ENCODE assay signal across 28 cellular contexts in genomic region chr11:96081561-96081960, GRCh38.
"Had no signal": no experiment of that assay in that cellular context is flagged by ENCODE, and none has a peak within 500 bp of the region (broad histone marks: within the 10 kb centered on the region; RNA-seq: fewer than 3 reads in every experiment).

No MANE protein-coding gene starts in this region.

- H3K27me3 Mint-ChIP-seq: stimulated activated memory B cell treated with anti-CD40 and anti-IgM and Interleukin-4, amounts not matched to agents 10 μg/mL and 1 μg/mL and 100 μg/mL, for 72 hours; stimulated activated naive B cell treated with anti-CD40 and anti-IgM and Interleukin-4, amounts not matched to agents 10 μg/mL and 1 μg/mL and 100 μg/mL, for 72 hours; stimulated activated naive CD8-positive, alpha-beta T cell treated with anti-CD3 and anti-CD28 coated beads, Interleukin-15, amount 100 ng/mL, for 72 hours; stimulated activated naive CD8-positive, alpha-beta T cell treated with anti-CD3 and anti-CD28 coated beads, Interleukin-15, Interleukin-2, amounts not matched to agents 100 ng/mL and 50 ng/mL, for 24 hours; type B pancreatic cell had no signal

- H3K27ac Mint-ChIP-seq: stimulated activated effector memory CD8-positive, alpha-beta T cell treated with anti-CD3 and anti-CD28 coated beads, Interleukin-12 subunit alpha, Interleukin-12 subunit beta, amount 100 ng/mL, for 72 hours; stimulated activated memory B cell treated with anti-CD40 and anti-IgM and Interleukin-4, amounts not matched to agents 10 μg/mL and 1 μg/mL and 100 μg/mL, for 72 hours; stimulated activated naive B cell treated with anti-CD40 and anti-IgM and Interleukin-4, amounts not matched to agents 10 μg/mL and 1 μg/mL and 100 μg/mL, for 72 hours; stimulated activated naive CD8-positive, alpha-beta T cell treated with anti-CD3 and anti-CD28 coated beads, Interleukin-15, amount 100 ng/mL, for 72 hours; stimulated activated naive CD8-positive, alpha-beta T cell treated with anti-CD3 and anti-CD28 coated beads, Interleukin-15, Interleukin-2, amounts not matched to agents 100 ng/mL and 50 ng/mL, for 24 hours had no signal

- H3K36me3 Mint-ChIP-seq: stimulated activated effector memory CD8-positive, alpha-beta T cell treated with anti-CD3 and anti-CD28 coated beads, Interleukin-12 subunit alpha, Interleukin-12 subunit beta, amount 100 ng/mL, for 72 hours had no signal

- H3K27ac ChIP-seq: stomach, suprapubic skin, testis, thoracic aorta, thyroid gland, tibial artery, tibial nerve, transverse colon, upper lobe of left lung, upper lobe of right lung, uterus, vagina had no signal

- ATAC-seq: stimulated activated effector memory CD8-positive, alpha-beta T cell treated with anti-CD3 and anti-CD28 coated beads, Interleukin-12 subunit alpha, Interleukin-12 subunit beta, amount 100 ng/mL, for 72 hours; stimulated activated memory B cell treated with anti-CD40 and anti-IgM and Interleukin-4, amounts not matched to agents 10 μg/mL and 1 μg/mL and 100 μg/mL, for 72 hours; stimulated activated naive CD8-positive, alpha-beta T cell treated with anti-CD3 and anti-CD28 coated beads, Interleukin-15, amount 100 ng/mL, for 72 hours; stimulated activated naive CD8-positive, alpha-beta T cell treated with anti-CD3 and anti-CD28 coated beads, Interleukin-15, Interleukin-2, amounts not matched to agents 100 U/mL and 50 U/mL, for 24 hours; upper lobe of right lung had no signal

- FAIRE-seq: urothelium cell line had no signal

- H3K9me3 ChIP-seq: stomach, suprapubic skin, testis, thoracic aorta, thyroid gland, tibial artery, tibial nerve, transverse colon, upper lobe of left lung, upper lobe of right lung, uterus, vagina had no signal

- H3K4me3 Mint-ChIP-seq: stimulated activated effector memory CD8-positive, alpha-beta T cell treated with anti-CD3 and anti-CD28 coated beads, Interleukin-12 subunit alpha, Interleukin-12 subunit beta, amount 100 ng/mL, for 72 hours; stimulated activated memory B cell treated with anti-CD40 and anti-IgM and Interleukin-4, amounts not matched to agents 10 μg/mL and 1 μg/mL and 100 μg/mL, for 72 hours; stimulated activated naive B cell treated with anti-CD40 and anti-IgM and Interleukin-4, amounts not matched to agents 10 μg/mL and 1 μg/mL and 100 μg/mL, for 72 hours; stimulated activated naive CD8-positive, alpha-beta T cell treated with anti-CD3 and anti-CD28 coated beads, Interleukin-15, amount 100 ng/mL, for 72 hours; stimulated activated naive CD8-positive, alpha-beta T cell treated with anti-CD3 and anti-CD28 coated beads, Interleukin-15, Interleukin-2, amounts not matched to agents 100 ng/mL and 50 ng/mL, for 24 hours; type B pancreatic cell had no signal

- H3K36me3 ChIP-seq: stomach, suprapubic skin, thoracic aorta, thyroid gland, tibial artery, tibial nerve, transverse colon, upper lobe of left lung, upper lobe of right lung, uterus, vagina had no signal

- H3K4me3 ChIP-seq: stomach, suprapubic skin, testis, thoracic aorta, thyroid gland, tibial artery, tibial nerve, transverse colon, upper lobe of left lung, upper lobe of right lung, uterus, vagina had no signal

- H3K27me3 ChIP-seq: stomach, suprapubic skin, testis, thyroid gland, tibial artery, tibial nerve, transverse colon, upper lobe of left lung, upper lobe of right lung, uterus, vagina had no signal

- H3K4me1 ChIP-seq: testis, transverse colon, upper lobe of right lung, uterus had no signal

- DNase-seq: stimulated activated CD4-positive, alpha-beta T cell treated with anti-CD3 and anti-CD28 coated beads, Interleukin-2, amount 100 ng/mL, for 48 hours; stimulated activated CD4-positive, alpha-beta T cell treated with anti-CD3 and anti-CD28 coated beads, Interleukin-4, amount 100 ng/mL, for 1 hour; stimulated activated CD4-positive, alpha-beta T cell treated with anti-CD3 and anti-CD28 coated beads, Interleukin-4, amount 100 ng/mL, for 24 hours; stimulated activated CD4-positive, alpha-beta T cell treated with anti-CD3 and anti-CD28 coated beads, Interleukin-4, amount 100 ng/mL, for 4 hours; stimulated activated CD8-positive, alpha-beta memory T cell treated with anti-CD3 and anti-CD28 coated beads, Interleukin-4, amount 100 ng/mL, for 48 hours; stimulated activated naive B cell treated with anti-CD40 and anti-IgM and Interleukin-4, amounts not matched to agents 10 μg/mL and 1 μg/mL and 100 μg/mL, for 72 hours; stimulated activated naive CD4-positive, alpha-beta T cell; stimulated activated naive CD4-positive, alpha-beta T cell treated with Interleukin-2 at 50 U/mL for 16 hours; stimulated activated naive CD8-positive, alpha-beta T cell treated with anti-CD3 and anti-CD28 coated beads, Interleukin-15, amount 100 ng/mL, for 72 hours; stimulated activated naive CD8-positive, alpha-beta T cell treated with anti-CD3 and anti-CD28 coated beads, Interleukin-15, Interleukin-2, amounts not matched to agents 100 U/mL and 50 U/mL, for 24 hours; stomach; substantia nigra; testis; thyroid gland; tibial artery; transverse colon; upper lobe of left lung; upper lobe of right lung; uterus had no signal

- H3K9me3 Mint-ChIP-seq: stimulated activated effector memory CD8-positive, alpha-beta T cell treated with anti-CD3 and anti-CD28 coated beads, Interleukin-12 subunit alpha, Interleukin-12 subunit beta, amount 100 ng/mL, for 72 hours; stimulated activated memory B cell treated with anti-CD40 and anti-IgM and Interleukin-4, amounts not matched to agents 10 μg/mL and 1 μg/mL and 100 μg/mL, for 72 hours; stimulated activated naive B cell treated with anti-CD40 and anti-IgM and Interleukin-4, amounts not matched to agents 10 μg/mL and 1 μg/mL and 100 μg/mL, for 72 hours; stimulated activated naive CD8-positive, alpha-beta T cell treated with anti-CD3 and anti-CD28 coated beads, Interleukin-15, amount 100 ng/mL, for 72 hours; stimulated activated naive CD8-positive, alpha-beta T cell treated with anti-CD3 and anti-CD28 coated beads, Interleukin-15, Interleukin-2, amounts not matched to agents 100 ng/mL and 50 ng/mL, for 24 hours; type B pancreatic cell had no signal
